ENCODE assay signal across 7 cellular contexts in the genomic region with DNA sequence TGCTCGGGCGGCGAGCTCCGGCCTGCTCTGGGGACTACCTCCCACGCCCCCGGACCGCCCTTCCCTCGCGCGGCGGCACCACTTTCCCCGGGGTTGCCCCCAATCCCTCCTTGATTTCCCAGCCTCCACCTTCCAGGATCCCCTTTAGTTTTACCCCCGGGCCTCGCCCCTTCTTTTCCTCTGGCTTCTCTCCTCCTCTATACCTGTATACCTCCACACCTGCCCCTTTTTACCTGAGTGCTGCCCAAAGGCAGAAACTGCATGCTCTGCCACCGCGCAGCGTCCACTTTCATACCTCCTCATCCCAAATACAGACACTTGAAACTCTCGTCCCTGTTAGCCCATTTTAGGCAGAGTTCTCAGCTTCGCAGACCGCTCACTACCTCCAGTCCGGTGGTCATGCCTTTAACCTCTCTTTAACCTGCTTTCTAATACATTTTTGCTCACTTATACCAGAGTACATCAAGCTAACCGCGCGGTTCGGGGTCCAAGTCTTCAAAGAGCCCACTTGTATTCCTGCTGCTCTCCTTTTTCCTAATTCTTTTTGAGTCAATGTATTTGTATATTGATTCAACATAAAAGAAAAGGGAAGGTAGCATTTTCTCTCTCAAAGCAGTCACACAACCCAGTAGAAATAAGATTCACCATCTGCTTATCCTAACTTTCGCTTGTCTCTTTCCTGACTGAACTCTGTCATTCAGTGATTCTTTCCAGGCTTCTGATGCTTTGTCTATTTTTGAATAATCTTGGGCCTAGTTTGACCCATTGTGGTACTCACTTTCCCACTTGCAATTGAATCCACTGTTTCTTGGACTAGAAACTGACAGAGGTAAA. TPM values are rescaled to one million over a fixed set of nuclear protein-coding genes. Genes with fewer than 3 reads are reported as not detected.
DNase-seq lines count a peak whose midpoint lies in the region; ATAC-seq and TF ChIP-seq lines count a peak whose summit lies in the region.

No MANE protein-coding gene starts in this region.

- H3K27ac ChIP-seq in upper lobe of left lung: peak overlapping the region; percentile 88 to 99 (median 96)

- peak overlapping the region; percentile 98 for H3K4me3 Mint-ChIP-seq in dendritic cell treated with granulocyte-macrophage colony-stimulating factor and Interleukin-4, amounts not matched to agents 40 ng/mL and 50 ng/mL, for 4 days

- H3K9me3 ChIP-seq in upper lobe of left lung: no peaks in the 10 kb centered on the region

- H3K36me3 Mint-ChIP-seq in dendritic cell treated with granulocyte-macrophage colony-stimulating factor and Interleukin-4, amounts not matched to agents 40 ng/mL and 50 ng/mL, for 4 days (ENCODE audit: low read depth): peaks cover 10% of the 10 kb centered on the region

- WGBS in upper lobe of left lung, 2 donors: 1 to 2% methylated on average over 24 to 26 of the region's 26 CpGs

- ATAC-seq in HG02798 (IDR thresholded peaks at IDR 0.05; ENCODE audit: poor library complexity, unreplicated experiment) (peak; percentile 0), upper lobe of left lung (ENCODE audit: low FRiP score in 2 of 2) (peak; percentile 29 to 36)

- intact Hi-C loops in dendritic cell treated with granulocyte-macrophage colony-stimulating factor and Interleukin-4, amounts not matched to agents 40 ng/mL and 50 ng/mL, for 4 days (cut with micrococcal nuclease): loop anchor here (5.0 to 10.0 kb wide), 2 partner anchors 212 to 540 kb away; a partner anchor contains a TSS

- H3K4me3 ChIP-seq in GM12875 (ENCODE audit: low read depth, low read length): peak overlapping the region; percentile 85
- H3K4me3 ChIP-seq in upper lobe of left lung: peak overlapping the region; percentile 81 to 93 (median 87)

- H3K4me1 Mint-ChIP-seq in dendritic cell treated with granulocyte-macrophage colony-stimulating factor and Interleukin-4, amounts not matched to agents 40 ng/mL and 50 ng/mL, for 4 days (ENCODE audit: low read depth): peaks cover 55% of the 10 kb centered on the region

- H3K27me3 Mint-ChIP-seq in dendritic cell treated with granulocyte-macrophage colony-stimulating factor and Interleukin-4, amounts not matched to agents 40 ng/mL and 50 ng/mL, for 4 days: no peaks in the 10 kb centered on the region

- no peak for TF ChIP-seq POLR2A in upper lobe of left lung (IDR thresholded peaks at IDR 0.05)

- no peaks in the 10 kb centered on the region for H3K9me3 Mint-ChIP-seq in dendritic cell treated with granulocyte-macrophage colony-stimulating factor and Interleukin-4, amounts not matched to agents 40 ng/mL and 50 ng/mL, for 4 days

- peak overlapping the region; percentile 91 for H3K27ac Mint-ChIP-seq in dendritic cell treated with granulocyte-macrophage colony-stimulating factor and Interleukin-4, amounts not matched to agents 40 ng/mL and 50 ng/mL, for 4 days

- TF ChIP-seq CTCF in GM12875 (IDR thresholded peaks at IDR 0.05; ENCODE audit: borderline replicate concordance, insufficient read depth, low read depth, low read length): no peak
- no peak for TF ChIP-seq CTCF in upper lobe of left lung (IDR thresholded peaks at IDR 0.05)

- DNase-seq in RPMI7951 (ENCODE audit: low read depth) (peak; percentile 9), lung microvascular endothelial cell (ENCODE audit: low read depth in 2 of 2) (peak; percentile 19 to 25), upper lobe of left lung (no peak)
- DNase-seq in effector CD8-positive, alpha-beta T cell (lab: John Stamatoyannopoulos, UW): no peak

- H3K36me3 ChIP-seq in upper lobe of left lung: no peaks in the 10 kb centered on the region

- no peak for TF ChIP-seq EP300 in upper lobe of left lung (IDR thresholded peaks at IDR 0.05)

- H3K4me1 ChIP-seq in upper lobe of left lung: peaks cover 28 to 65% (median 41%) of the 10 kb centered on the region in 4 donors

- H3K27me3 ChIP-seq in upper lobe of left lung: no peaks in the 10 kb centered on the region

RNA-seq across cellular contexts. Expression of a gene that starts 0.9 kb away (rescaled TPM):
- total RNA-seq in RPMI7951 (2014; rRNA removed; shearing (Covaris generic)): 12.8 and 17.5 TPM in 2 replicates
- total RNA-seq in lung microvascular endothelial cell: 9.2 and 11.7 TPM in 2 replicates
- 10 to 100 TPM in 5 of 6 donors, 1 to 10 TPM in 1; 4.2 to 40.0 (median 24.2) TPM for total RNA-seq in upper lobe of left lung

Comparison
In these comparisons a context has a peak if more than half of its experiments do, and no peak if none do; other contexts are left out.
1. DNase-seq: peak in RPMI7951 (single experiment) and lung microvascular endothelial cell (2 of 2); none in upper lobe of left lung (0 of 2) and effector CD8-positive, alpha-beta T cell (single experiment).